ENCODE assay signal across 15 cellular contexts in genomic region chr6:151998784-151999183, GRCh38.
"Had no signal": no experiment of that assay in that cellular context is flagged by ENCODE, and none has a peak within 500 bp of the region (broad histone marks: within the 10 kb centered on the region; RNA-seq: fewer than 3 reads in every experiment).

No MANE protein-coding gene starts in this region.

- H3K4me1 ChIP-seq: ascending aorta, right lobe of liver had no signal

- H3K4me2 ChIP-seq: hepatocyte had no signal

- H3K36me3 Mint-ChIP-seq: activated naive CD8-positive, alpha-beta T cell treated with anti-CD3 and anti-CD28 coated beads, Interleukin-2, amount 10 ng/mL, durations not matched to agents 7 days and 5 days; naive thymus-derived CD8-positive, alpha-beta T cell had no signal

- H3K27ac Mint-ChIP-seq: activated CD4-positive, alpha-beta memory T cell treated with anti-CD3 and anti-CD28 coated beads, Interleukin-2, amount 10 ng/mL, durations not matched to agents 7 days and 5 days; activated naive CD8-positive, alpha-beta T cell treated with anti-CD3 and anti-CD28 coated beads, Interleukin-2, amount 10 ng/mL, durations not matched to agents 7 days and 5 days; activated T-cell treated with anti-CD3 and anti-CD28 coated beads, Interleukin-2, amount 50 U/mL, for 72 hours; naive thymus-derived CD8-positive, alpha-beta T cell had no signal

- H3K9me3 ChIP-seq: ascending aorta, neutrophil, right lobe of liver had no signal

- H3K4me1 Mint-ChIP-seq: activated CD4-positive, alpha-beta memory T cell treated with anti-CD3 and anti-CD28 coated beads, Interleukin-2, amount 10 ng/mL, durations not matched to agents 7 days and 5 days; activated naive CD8-positive, alpha-beta T cell treated with anti-CD3 and anti-CD28 coated beads, Interleukin-2, amount 10 ng/mL, durations not matched to agents 7 days and 5 days; naive thymus-derived CD8-positive, alpha-beta T cell had no signal

- H3K36me3 ChIP-seq: ascending aorta, cardiac muscle cell, neutrophil, right lobe of liver had no signal

- ATAC-seq: activated T-cell treated with anti-CD3 and anti-CD28 coated beads, Interleukin-2, amount 50 U/mL, for 72 hours; naive thymus-derived CD8-positive, alpha-beta T cell had no signal

- DNase-seq: activated CD4-positive, alpha-beta memory T cell treated with anti-CD3 and anti-CD28 coated beads, Interleukin-2, amount 10 ng/mL, durations not matched to agents 7 days and 5 days; activated naive CD8-positive, alpha-beta T cell treated with anti-CD3 and anti-CD28 coated beads, Interleukin-2, amount 10 ng/mL, durations not matched to agents 7 days and 5 days; activated T-cell treated with anti-CD3 and anti-CD28 coated beads, Interleukin-2, amount 50 U/mL, for 72 hours; kidney glomerular epithelial cell; naive thymus-derived CD8-positive, alpha-beta T cell; right lobe of liver; stimulated activated CD4-positive, alpha-beta T cell treated with anti-CD3 and anti-CD28 coated beads, Interleukin-12 subunit alpha, Interleukin-12 subunit beta, amount 100 ng/mL, for 4 hours; stimulated activated naive CD4-positive, alpha-beta T cell treated with Interleukin-2 at 50 U/mL for 16 hours; T-helper 9 cell; trophoblast cell had no signal

- H3K27ac ChIP-seq: ascending aorta, cardiac muscle cell, hepatocyte, neutrophil, right lobe of liver had no signal

- H3K79me2 ChIP-seq: hepatocyte had no signal

- H3K9me3 Mint-ChIP-seq: activated CD4-positive, alpha-beta memory T cell treated with anti-CD3 and anti-CD28 coated beads, Interleukin-2, amount 10 ng/mL, durations not matched to agents 7 days and 5 days; activated naive CD8-positive, alpha-beta T cell treated with anti-CD3 and anti-CD28 coated beads, Interleukin-2, amount 10 ng/mL, durations not matched to agents 7 days and 5 days; activated T-cell treated with anti-CD3 and anti-CD28 coated beads, Interleukin-2, amount 50 U/mL, for 72 hours; naive thymus-derived CD8-positive, alpha-beta T cell had no signal

- H3K4me3 Mint-ChIP-seq: activated CD4-positive, alpha-beta memory T cell treated with anti-CD3 and anti-CD28 coated beads, Interleukin-2, amount 10 ng/mL, durations not matched to agents 7 days and 5 days; activated naive CD8-positive, alpha-beta T cell treated with anti-CD3 and anti-CD28 coated beads, Interleukin-2, amount 10 ng/mL, durations not matched to agents 7 days and 5 days; activated T-cell treated with anti-CD3 and anti-CD28 coated beads, Interleukin-2, amount 50 U/mL, for 72 hours; naive thymus-derived CD8-positive, alpha-beta T cell had no signal

- H2AFZ ChIP-seq: hepatocyte had no signal

- H3K4me3 ChIP-seq: ascending aorta, cardiac muscle cell, hepatocyte, lung, right lobe of liver had no signal
